ENCODE assay signal across 8 cellular contexts in genomic region chr17:43211123-43211479, GRCh38. TPM values are rescaled to one million over a fixed set of nuclear protein-coding genes. Genes with fewer than 3 reads are reported as not detected.
DNase-seq lines count a peak whose midpoint lies in the region; ATAC-seq and TF ChIP-seq lines count a peak whose summit lies in the region.

No MANE protein-coding gene starts in this region.

- H3K9me3 ChIP-seq in Peyer's patch (no peaks in the 10 kb centered on the region), parathyroid adenoma (ENCODE audit: control insufficient read depth, low read length) (no peaks in the 10 kb centered on the region)

- TF ChIP-seq POLR2A in Peyer's patch (IDR thresholded peaks at IDR 0.05) = no peak

- no peak for ATAC-seq in GM19452 (IDR thresholded peaks at IDR 0.05; ENCODE audit: unreplicated experiment)
- no peak for ATAC-seq in HG03108 (IDR thresholded peaks at IDR 0.05; ENCODE audit: unreplicated experiment)

- H3K27ac ChIP-seq in Peyer's patch = peak overlapping the region; percentile 70 to 83 (median 80)
- peak overlapping the region; percentile 42 for H3K27ac ChIP-seq in parathyroid adenoma

- TF ChIP-seq CTCF in Peyer's patch (IDR thresholded peaks at IDR 0.05) (no peak), epithelial cell of esophagus (IDR thresholded peaks at IDR 0.05; ENCODE audit: insufficient read depth, low read depth, low read length, missing control alignments) (no peak), parathyroid adenoma (IDR thresholded peaks at IDR 0.05) (no peak)

- peak overlapping the region; percentile 40 for H3K4me2 ChIP-seq in parathyroid adenoma (ENCODE audit: low read length)

- DNase-seq in ELR (ENCODE audit: low read depth) (peak; percentile 15), Peyer's patch (no peak), epithelial cell of esophagus (ENCODE audit: low read depth) (no peak), H4 (ENCODE audit: low spot score) (no peak), SHP77 (lab: John Stamatoyannopoulos, UW) (no peak)

- peak overlapping the region; percentile 58 for H2AFZ ChIP-seq in parathyroid adenoma

- H3K36me3 ChIP-seq in Peyer's patch (peaks cover 0 to 46% (median 0%) of the 10 kb centered on the region in 3 donors), parathyroid adenoma (ENCODE audit: control insufficient read depth, insufficient read depth, low read length) (no peaks in the 10 kb centered on the region)

- no peak overlapping the region for H3K9ac ChIP-seq in parathyroid adenoma

- H3K4me3 ChIP-seq in Peyer's patch (peak overlapping the region; percentile 53 to 61 (median 57)), epithelial cell of esophagus (ENCODE audit: low read length) (peak overlapping the region; percentile 13), parathyroid adenoma (ENCODE audit: low read depth, low read length) (peak overlapping the region; percentile 29)

- H3K4me1 ChIP-seq in Peyer's patch = peaks cover 0 to 10% (median 3%) of the 10 kb centered on the region in 4 donors
- no peaks in the 10 kb centered on the region for H3K4me1 ChIP-seq in parathyroid adenoma

- no peaks in the 10 kb centered on the region for H3K79me2 ChIP-seq in parathyroid adenoma

- no peaks in the 10 kb centered on the region for H3K27me3 ChIP-seq in Peyer's patch
- no peaks in the 10 kb centered on the region for H3K27me3 ChIP-seq in parathyroid adenoma (ENCODE audit: control insufficient read depth, insufficient read depth, low read length)

RNA-seq across cellular contexts. Expression of gene TMEM106A, which starts 0.6 kb away (rescaled TPM):
- 10 to 100 TPM in 3 of 4 donors, 1 to 10 TPM in 1; 7.1 to 54.5 (median 15.3) TPM for total RNA-seq in Peyer's patch
- 1.7 and 2.4 TPM in 2 replicates for total RNA-seq in H4 (2014; rRNA removed; shearing (Covaris generic))

RNA-seq across cellular contexts. Expression of gene CCDC200, which starts 17.3 kb away (rescaled TPM):
- total RNA-seq in Peyer's patch = 1 to 10 TPM in 1 of 4 donors, not detected in 3; 1.5 TPM
- total RNA-seq in H4 (2014; rRNA removed; shearing (Covaris generic)) = not detected in 2 replicates

RNA-seq across cellular contexts. Expression of gene RNU2-1, which starts 22.7 kb away (rescaled TPM):
- total RNA-seq in Peyer's patch = not detected
- total RNA-seq in H4 (2014; rRNA removed; shearing (Covaris generic)) = not detected in 2 replicates

RNA-seq across cellular contexts. Expression of gene NBR1, which starts 40.1 kb away (rescaled TPM):
- 100 to 1,000 TPM; 102 to 139 (median 127) TPM for total RNA-seq in Peyer's patch
- total RNA-seq in H4 (2014; rRNA removed; shearing (Covaris generic)) = 38.1 and 40.8 TPM in 2 replicates
